Comparison of ENCODE assay signal across 8 cellular contexts in genomic region chr16:2459647-2460390, GRCh38. TPM values are rescaled to one million over a fixed set of nuclear protein-coding genes. Genes with fewer than 3 reads are reported as not detected.
DNase-seq lines count a peak whose midpoint lies in the region; ATAC-seq and TF ChIP-seq lines count a peak whose summit lies in the region.

TEDC2 (plus strand) TSS chr16:2460109; CDS start chr16:2460145, 36 bp downstream.

- H3K36me3 ChIP-seq in GM06990 (ENCODE audit: control insufficient read depth, insufficient read depth, low read length) (peaks cover 20% of the 10 kb centered on the region), osteoblast (ENCODE audit: insufficient read depth, low read length) (peaks cover 26% of the 10 kb centered on the region), thymus (ENCODE audit: control insufficient read depth, insufficient read depth) (peaks cover 27% of the 10 kb centered on the region)

- H3K4me3 ChIP-seq in GM06990 (replicated peaks; ENCODE audit: low read depth, low read length) (peak within 1 kb of the TSS; percentile 77), osteoblast (ENCODE audit: insufficient read depth, low read length) (peak within 1 kb of the TSS; percentile 81), thymus (ENCODE audit: low read length) (peak within 1 kb of the TSS; percentile 58)

- no peaks in the 10 kb centered on the region for H3K27me3 ChIP-seq in GM06990 (replicated peaks; ENCODE audit: control insufficient read depth, insufficient read depth, low read length)
- H3K27me3 ChIP-seq in osteoblast (ENCODE audit: insufficient read depth, low read length): no peaks in the 10 kb centered on the region
- H3K27me3 ChIP-seq in thymus (ENCODE audit: control insufficient read depth, insufficient read depth): no peaks in the 10 kb centered on the region

- H3K79me2 ChIP-seq in osteoblast (ENCODE audit: insufficient read depth, low read length): no peaks in the 10 kb centered on the region

- peaks cover 8% of the 10 kb centered on the region for H3K4me1 ChIP-seq in osteoblast (ENCODE audit: insufficient read depth, low read length)
- H3K4me1 ChIP-seq in thymus (ENCODE audit: control insufficient read depth, insufficient read depth, low read length): peaks cover 15% of the 10 kb centered on the region

- peak; percentile 96 for DNase-seq in GM06990 (ENCODE audit: extremely low read depth, insufficient read length)
- DNase-seq in NCI-H1092 treated with DMSO at 0.1 percent for 48 hours (lab: John Stamatoyannopoulos, UW): peak; percentile 97
- DNase-seq in activated naive CD4-positive, alpha-beta T cell treated with anti-CD3 and anti-CD28 coated beads, Interleukin-2, amount 50 U/mL, for 16 hours: peak; percentile 99
- peak; percentile 94 for DNase-seq in glomerular visceral epithelial cell (ENCODE audit: extremely low spot score)
- peak; percentile 100 for DNase-seq in osteoblast (ENCODE audit: insufficient read length, low spot score, missing footprints)

- peak within 1 kb of the TSS; percentile 97 for H3K4me2 ChIP-seq in osteoblast (ENCODE audit: insufficient read depth, low read length)

- under 1% methylated on average over 66 of the region's 66 CpGs for WGBS in thymus

- peak; percentile 83 for ATAC-seq in HG02588 (IDR thresholded peaks at IDR 0.05; ENCODE audit: unreplicated experiment)
- peak; percentile 96 for ATAC-seq in SK-N-SH treated with all-trans-retinoic acid at 6 μM for 48 hours

- TF ChIP-seq CTCF in GM06990 (IDR thresholded peaks at IDR 0.05; ENCODE audit: insufficient read depth, low read length, poor library complexity, severe bottlenecking) (no peak), osteoblast (IDR thresholded peaks at IDR 0.05; ENCODE audit: extremely low read depth, low read depth, low read length) (no peak)

- H4K20me1 ChIP-seq in osteoblast (ENCODE audit: insufficient read depth, low read length): no peaks in the 10 kb centered on the region

- peak within 1 kb of the TSS; percentile 90 for H2AFZ ChIP-seq in osteoblast (ENCODE audit: low read length)

- H3K9me3 ChIP-seq in osteoblast (ENCODE audit: low read depth, low read length) (no peaks in the 10 kb centered on the region), thymus (ENCODE audit: control insufficient read depth) (no peaks in the 10 kb centered on the region)

- peak within 1 kb of the TSS; percentile 58 for H3K27ac ChIP-seq in osteoblast (ENCODE audit: low read depth, low read length)
- H3K27ac ChIP-seq in thymus (ENCODE audit: low read depth): peak within 1 kb of the TSS; percentile 37

TF ChIP-seq in SK-N-SH treated with all-trans-retinoic acid at 6 μM for 48 hours, 23 proteins besides CTCF, POLR2A, EP300 and RAD21:
- TF ChIP-seq, protein P1, sequence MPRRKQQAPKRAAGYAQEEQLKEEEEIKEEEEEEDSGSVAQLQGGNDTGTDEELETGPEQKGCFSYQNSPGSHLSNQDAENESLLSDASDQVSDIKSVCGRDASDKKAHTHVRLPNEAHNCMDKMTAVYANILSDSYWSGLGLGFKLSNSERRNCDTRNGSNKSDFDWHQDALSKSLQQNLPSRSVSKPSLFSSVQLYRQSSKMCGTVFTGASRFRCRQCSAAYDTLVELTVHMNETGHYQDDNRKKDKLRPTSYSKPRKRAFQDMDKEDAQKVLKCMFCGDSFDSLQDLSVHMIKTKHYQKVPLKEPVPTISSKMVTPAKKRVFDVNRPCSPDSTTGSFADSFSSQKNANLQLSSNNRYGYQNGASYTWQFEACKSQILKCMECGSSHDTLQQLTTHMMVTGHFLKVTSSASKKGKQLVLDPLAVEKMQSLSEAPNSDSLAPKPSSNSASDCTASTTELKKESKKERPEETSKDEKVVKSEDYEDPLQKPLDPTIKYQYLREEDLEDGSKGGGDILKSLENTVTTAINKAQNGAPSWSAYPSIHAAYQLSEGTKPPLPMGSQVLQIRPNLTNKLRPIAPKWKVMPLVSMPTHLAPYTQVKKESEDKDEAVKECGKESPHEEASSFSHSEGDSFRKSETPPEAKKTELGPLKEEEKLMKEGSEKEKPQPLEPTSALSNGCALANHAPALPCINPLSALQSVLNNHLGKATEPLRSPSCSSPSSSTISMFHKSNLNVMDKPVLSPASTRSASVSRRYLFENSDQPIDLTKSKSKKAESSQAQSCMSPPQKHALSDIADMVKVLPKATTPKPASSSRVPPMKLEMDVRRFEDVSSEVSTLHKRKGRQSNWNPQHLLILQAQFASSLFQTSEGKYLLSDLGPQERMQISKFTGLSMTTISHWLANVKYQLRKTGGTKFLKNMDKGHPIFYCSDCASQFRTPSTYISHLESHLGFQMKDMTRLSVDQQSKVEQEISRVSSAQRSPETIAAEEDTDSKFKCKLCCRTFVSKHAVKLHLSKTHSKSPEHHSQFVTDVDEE (CRISPR knock-in tag; IDR thresholded peaks at IDR 0.05): no peak
- TF ChIP-seq PATZ1 (CRISPR knock-in tag; IDR thresholded peaks at IDR 0.05; ENCODE audit: borderline replicate concordance) (no peak), POU6F1 (CRISPR knock-in tag; IDR thresholded peaks at IDR 0.05; ENCODE audit: borderline replicate concordance, low read depth) (no peak), ISL1 (CRISPR knock-in tag; IDR thresholded peaks at IDR 0.05) (no peak), ARNTL (CRISPR knock-in tag; IDR thresholded peaks at IDR 0.05; ENCODE audit: borderline replicate concordance, low read depth) (no peak), ZFP30 (CRISPR knock-in tag; IDR thresholded peaks at IDR 0.05) (no peak), ZFP3 (CRISPR knock-in tag; IDR thresholded peaks at IDR 0.05) (no peak), PPARA (CRISPR knock-in tag; IDR thresholded peaks at IDR 0.05; ENCODE audit: borderline replicate concordance) (no peak)
- TF ChIP-seq, protein P2, sequence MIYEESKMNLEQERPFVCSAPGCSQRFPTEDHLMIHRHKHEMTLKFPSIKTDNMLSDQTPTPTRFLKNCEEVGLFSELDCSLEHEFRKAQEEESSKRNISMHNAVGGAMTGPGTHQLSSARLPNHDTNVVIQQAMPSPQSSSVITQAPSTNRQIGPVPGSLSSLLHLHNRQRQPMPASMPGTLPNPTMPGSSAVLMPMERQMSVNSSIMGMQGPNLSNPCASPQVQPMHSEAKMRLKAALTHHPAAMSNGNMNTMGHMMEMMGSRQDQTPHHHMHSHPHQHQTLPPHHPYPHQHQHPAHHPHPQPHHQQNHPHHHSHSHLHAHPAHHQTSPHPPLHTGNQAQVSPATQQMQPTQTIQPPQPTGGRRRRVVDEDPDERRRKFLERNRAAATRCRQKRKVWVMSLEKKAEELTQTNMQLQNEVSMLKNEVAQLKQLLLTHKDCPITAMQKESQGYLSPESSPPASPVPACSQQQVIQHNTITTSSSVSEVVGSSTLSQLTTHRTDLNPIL (CRISPR knock-in tag; IDR thresholded peaks at IDR 0.05; ENCODE audit: low read depth): no peak

RNA-seq across cellular contexts. Expression of gene TEDC2, which starts in this region (rescaled TPM):
- 3.5 and 5.1 TPM in 2 replicates for total RNA-seq in osteoblast
- 1.8 TPM for polyA plus RNA-seq in thymus

Comparison
In these comparisons a context has a peak if more than half of its experiments do, and no peak if none do; other contexts are left out.
1. Peak in every context shown above with its lines: DNase-seq, ATAC-seq, H3K4me3 ChIP-seq and H3K27ac ChIP-seq.